ENCODE assay signal across 27 cellular contexts in the genomic region with DNA sequence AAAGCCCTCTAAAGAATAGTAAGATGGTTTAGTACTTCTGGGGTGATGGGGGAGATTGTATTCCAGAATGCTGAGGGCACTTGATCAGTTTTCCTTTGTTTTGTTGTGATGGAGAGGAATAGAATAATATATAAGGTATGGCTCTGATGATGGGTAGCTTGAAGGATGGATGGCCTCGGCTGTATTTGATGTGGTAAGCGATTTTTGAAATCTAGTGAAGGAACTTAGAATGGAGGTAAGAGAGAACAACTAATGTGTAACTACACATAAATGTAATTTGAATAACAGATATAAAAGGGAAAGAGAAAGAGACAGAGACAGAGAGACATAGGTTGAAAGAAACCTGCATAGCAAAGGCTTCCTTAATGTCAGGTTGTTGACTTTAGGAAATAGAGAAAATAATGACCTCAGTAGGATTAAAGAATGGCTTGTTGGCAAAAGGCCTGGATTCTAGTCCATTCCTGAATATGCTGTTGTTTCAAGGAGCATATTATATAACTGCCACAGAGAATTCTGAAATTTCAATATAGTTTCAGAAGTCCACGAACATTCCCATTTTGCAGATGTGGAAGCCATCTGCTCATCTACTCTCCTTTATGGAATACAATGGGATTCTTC. TPM values are rescaled to one million over a fixed set of nuclear protein-coding genes. Genes with fewer than 3 reads are reported as not detected.
A peak's percentile ranks its signal among the peaks of the same experiment; 100 is the strongest.
DNase-seq lines count a peak whose midpoint lies in the region; ATAC-seq and TF ChIP-seq lines count a peak whose summit lies in the region.
"Had no signal": no experiment of that assay in that cellular context is flagged by ENCODE, and none has a peak within 500 bp of the region (broad histone marks: within the 10 kb centered on the region; RNA-seq: fewer than 3 reads in every experiment).

No MANE protein-coding gene starts in this region.

- peaks cover 7% of the 10 kb centered on the region for H3K9me1 ChIP-seq in IMR-90 (ENCODE audit: insufficient read depth, low read length)

- H2BK120ac ChIP-seq in IMR-90 (ENCODE audit: low read depth, low read length) = no peak overlapping the region

- H4K20me1 ChIP-seq in IMR-90 (ENCODE audit: insufficient read depth, low read length) (no peaks in the 10 kb centered on the region; the same call in 1 of the 2 replicates), OCI-LY7 (ENCODE audit: insufficient read depth, low read length) (no peaks in the 10 kb centered on the region)

- H3K4me2 ChIP-seq in IMR-90 (ENCODE audit: low read depth, low read length) (no peak overlapping the region), OCI-LY7 (ENCODE audit: low read length) (no peak overlapping the region)
- H3K4me2 ChIP-seq: GM23338 had no signal

- no peak overlapping the region for H2BK15ac ChIP-seq in IMR-90 (ENCODE audit: low read depth, low read length)

- H3K27ac ChIP-seq in IMR-90 (ENCODE audit: insufficient read depth, low read length) (no peak overlapping the region), gastrocnemius medialis (peak overlapping the region in 1 of 4 donors; percentile 21), OCI-LY7 (ENCODE audit: low read depth, low read length, poor library complexity, severe bottlenecking) (no peak overlapping the region), caudate nucleus (ENCODE audit: low read depth, low read length) (no peak overlapping the region)
- H3K27ac ChIP-seq: Peyer's patch, skin epidermis had no signal

- peaks cover 7 to 18% of the 10 kb centered on the region in 2 experiments; a peak in 2 of 4 replicates for H3K79me1 ChIP-seq in IMR-90 (ENCODE audit: low read depth in 1 of 2, low read length in 2 of 2)

- H3K9me3 ChIP-seq in IMR-90 (ENCODE audit: control insufficient read depth, insufficient read depth, low read length) (no peaks in the 10 kb centered on the region), gastrocnemius medialis (no peaks in the 10 kb centered on the region), OCI-LY7 (ENCODE audit: low read length) (no peaks in the 10 kb centered on the region)
- H3K9me3 ChIP-seq: Peyer's patch, thoracic aorta, vagina had no signal

- no peak overlapping the region for H3K14ac ChIP-seq in IMR-90 (replicated peaks; ENCODE audit: low read depth, low read length)

- no peak overlapping the region for H2AK5ac ChIP-seq in IMR-90 (ENCODE audit: low read depth, low read length)

- intact Hi-C loops in IMR-90 (cut with micrococcal nuclease) = no loop called here
- intact Hi-C loops in gastrocnemius medialis (cut with DNase I; ENCODE audit: low total_unique reads) = no loop called here
- intact Hi-C loops in OCI-LY7 (cut with micrococcal nuclease; ENCODE audit: unreplicated experiment) = no loop called here

- H3K4me1 ChIP-seq in IMR-90 (ENCODE audit: control insufficient read depth, insufficient read depth, low read length) = peaks cover 5% of the 10 kb centered on the region
- H3K4me1 ChIP-seq in gastrocnemius medialis = peaks cover 4 to 6% of the 10 kb centered on the region in 2 donors
- H3K4me1 ChIP-seq in OCI-LY7 (ENCODE audit: insufficient read depth, low read length, poor library complexity, severe bottlenecking) = no peaks in the 10 kb centered on the region
- H3K4me1 ChIP-seq: Peyer's patch had no signal

- no peaks in the 10 kb centered on the region for H3K9me2 ChIP-seq in OCI-LY7 (ENCODE audit: insufficient read depth, low read length)

- H3K36me3 ChIP-seq in IMR-90 (ENCODE audit: control insufficient read depth, insufficient read depth, low read length) (no peaks in the 10 kb centered on the region), gastrocnemius medialis (no peaks in the 10 kb centered on the region), OCI-LY7 (ENCODE audit: insufficient read depth, low read length) (no peaks in the 10 kb centered on the region)
- H3K36me3 ChIP-seq: Peyer's patch, thoracic aorta, vagina had no signal

- DNase-seq in DMS153 (lab: John Stamatoyannopoulos, UW) (peak; percentile 25), IMR-90 (peak; percentile 49), astrocyte of the hippocampus (ENCODE audit: low read depth, low spot score) (peak; percentile 49), fibroblast of peridontal ligament (ENCODE audit: extremely low read depth) (peak; percentile 30), gastrocnemius medialis (no peak), OCI-LY7 (ENCODE audit: low spot score) (no peak), caudate nucleus (lab: John Stamatoyannopoulos, UW) (no peak)
- DNase-seq: activated CD4-positive, alpha-beta T cell treated with anti-CD3 and anti-CD28 coated beads, Interleukin-2, amount 10 ng/mL, durations not matched to agents 7 days and 5 days; activated naive CD8-positive, alpha-beta T cell treated with anti-CD3 and anti-CD28 coated beads, Interleukin-2, amount 50 U/mL, for 24 hours; activated T-cell treated with anti-CD3 and anti-CD28 coated beads, Interleukin-2, amount 50 U/mL, for 4 hours; Calu3; cortex of kidney; MM.1S; naive thymus-derived CD8-positive, alpha-beta T cell; NCI-H1417 treated with DMSO at 0.1 percent for 48 hours; NCI-H2107; NCI-H524; nucleus accumbens; Peyer's patch; SHP77 treated with DMSO at 0.1 percent for 48 hours; T1000 had no signal

- no peaks in the 10 kb centered on the region for H3K79me2 ChIP-seq in OCI-LY7 (ENCODE audit: insufficient read depth, low read depth, low read length)

- POLR2A ChIA-PET in IMR-90 (lab: Charles Lee; ENCODE audit: unreplicated experiment) (no interaction called here), OCI-LY7 (lab: Charles Lee) (interaction anchor here (1.4 kb wide), 1 partner anchor 14 kb away, joined by 3 read pairs; no protein-coding TSS in a partner anchor)

- in situ Hi-C loops in IMR-90 (cut with MboI; ENCODE audit: low sequenced_read_pairs) (no loop called here), gastrocnemius medialis (cut with MboI; ENCODE audit: low sequenced_read_pairs in 4 of 4) (no loop called here)

- CTCF ChIA-PET in IMR-90 (lab: Yijun Ruan, JAX) (no interaction called here), OCI-LY7 (lab: Charles Lee; ENCODE audit: unreplicated experiment) (no interaction called here)

- no peak overlapping the region for H2AFZ ChIP-seq in IMR-90 (replicated peaks; ENCODE audit: low read length, poor library complexity)
- no peak overlapping the region for H2AFZ ChIP-seq in OCI-LY7 (ENCODE audit: low read length)
- H2AFZ ChIP-seq: GM23338 had no signal

- no peak overlapping the region for H2BK5ac ChIP-seq in IMR-90 (ENCODE audit: low read depth, low read length, poor library complexity, severe bottlenecking)

- H3K4me3 ChIP-seq in IMR-90 (ENCODE audit: insufficient read depth, low read depth, low read length) = no peak overlapping the region
- H3K4me3 ChIP-seq in gastrocnemius medialis = no peak overlapping the region
- no peak overlapping the region for H3K4me3 ChIP-seq in OCI-LY7 (ENCODE audit: low read depth, low read length, poor library complexity, severe bottlenecking)
- H3K4me3 ChIP-seq: GM23338, Peyer's patch, skin epidermis, thoracic aorta, vagina had no signal

- H4K5ac ChIP-seq in IMR-90 (ENCODE audit: low read depth, low read length) = no peak overlapping the region

- no peak overlapping the region for H4K8ac ChIP-seq in IMR-90 (ENCODE audit: low read depth in 2 of 2, low read length in 2 of 2)

- dilution Hi-C loops in IMR-90 (cut with HindIII; ENCODE audit: low sequenced_read_pairs, unreplicated experiment) = no loop called here

- H3K27me3 ChIP-seq in IMR-90 (ENCODE audit: control insufficient read depth, insufficient read depth, low read length) = no peaks in the 10 kb centered on the region
- H3K27me3 ChIP-seq in gastrocnemius medialis = no peaks in the 10 kb centered on the region
- H3K27me3 ChIP-seq: Peyer's patch, vagina had no signal

- no peak overlapping the region for H3K9ac ChIP-seq in IMR-90 (ENCODE audit: low read depth, low read length)

- no peak overlapping the region for H4K91ac ChIP-seq in IMR-90 (ENCODE audit: insufficient read depth, low read depth, low read length)

- TF ChIP-seq CTCF in IMR-90 (conservative IDR thresholded peaks at IDR 0.05; ENCODE audit: low read depth, low read length) (no peak), gastrocnemius medialis (IDR thresholded peaks at IDR 0.05 in 4 of 5, conservative IDR thresholded peaks at IDR 0.05 in 1 of 5) (no peak), OCI-LY7 (conservative IDR thresholded peaks at IDR 0.05; ENCODE audit: low read length) (no peak)

- H3K18ac ChIP-seq in IMR-90 (ENCODE audit: low read depth, low read length) = no peak overlapping the region

- no peak for TF ChIP-seq RAD21 in IMR-90 (IDR thresholded peaks at IDR 0.05; ENCODE audit: low read length)

- BruUV-seq in IMR-90 (replicated peaks; lab: Mats Ljungman, UMichigan) (no TSS peak), OCI-LY7 (replicated peaks; lab: Mats Ljungman, UMichigan) (no TSS peak)

- TF ChIP-seq POLR2A in IMR-90 (IDR thresholded peaks at IDR 0.05; ENCODE audit: low read depth, low read length) = no peak
- TF ChIP-seq POLR2A in gastrocnemius medialis (IDR thresholded peaks at IDR 0.05) = no peak

- no peak overlapping the region for H2BK20ac ChIP-seq in IMR-90 (ENCODE audit: low read depth, low read length)

- no peak overlapping the region for H3K23ac ChIP-seq in IMR-90 (ENCODE audit: low read depth, low read length)

- WGBS in IMR-90 (ENCODE audit: extremely low coverage in 2 of 2, insufficient read length in 1 of 2), 2 experiments = no CpG with 5 or more reads among the region's 3 CpGs

- no peak for ATAC-seq in IMR-90 (ENCODE audit: low read depth)
- ATAC-seq in gastrocnemius medialis = no peak
- ATAC-seq in HG03571 (IDR thresholded peaks at IDR 0.05; ENCODE audit: unreplicated experiment) = no peak
- ATAC-seq: activated naive CD8-positive, alpha-beta T cell treated with anti-CD3 and anti-CD28 coated beads, Interleukin-2, amount 50 U/mL, for 24 hours; activated T-cell treated with anti-CD3 and anti-CD28 coated beads, Interleukin-2, amount 50 U/mL, for 4 hours; GM23338; naive thymus-derived CD8-positive, alpha-beta T cell; WTC11 had no signal

- no peak overlapping the region for H3K56ac ChIP-seq in IMR-90 (ENCODE audit: extremely low read depth, insufficient read depth, low read length)

- no peak overlapping the region for H3K4ac ChIP-seq in IMR-90 (ENCODE audit: low read depth, low read length)

- H2AK9ac ChIP-seq in IMR-90 (replicated peaks; ENCODE audit: low read depth, low read length, poor library complexity) = no peak overlapping the region

TF ChIP-seq in IMR-90, 13 proteins besides CTCF, POLR2A, EP300 and RAD21:
- TF ChIP-seq MXI1 (IDR thresholded peaks at IDR 0.05; ENCODE audit: borderline replicate concordance, low read depth, low read length) = no peak
- TF ChIP-seq MAFK (IDR thresholded peaks at IDR 0.05; ENCODE audit: low read depth, low read length) = peak; percentile 56
- TF ChIP-seq CHD1 (IDR thresholded peaks at IDR 0.05; ENCODE audit: low read depth, low read length) = no peak

RNA-seq across cellular contexts. Expression of a gene that starts 58.7 kb away (rescaled TPM):
- total RNA-seq in IMR-90 (2012; rRNA removed) (10.0 and 10.3 TPM in 2 replicates), gastrocnemius medialis (100 to 1,000 TPM in 1 of 4 donors, 10 to 100 TPM in 3; 11.7 to 125 (median 19.7) TPM), OCI-LY7 (2022) (not detected in 2 replicates)
- 3.2 and 4.0 TPM in 2 replicates for polyA plus RNA-seq in IMR-90 (2012; rRNA removed)
- 1.6 and 1.8 TPM in 2 replicates for polyA plus RNA-seq in IMR-90 (2012; cell fraction: cytosol; rRNA removed)
- polyA plus RNA-seq in IMR-90 (2012; cell fraction: nucleus; rRNA removed; ENCODE audit: low replicate concordance) = 0.94 and 4.1 TPM in 2 replicates
- not detected in 2 replicates for total RNA-seq in OCI-LY7 (2014; rRNA removed; shearing (Covaris generic))

Comparison
In these comparisons a context has a peak if more than half of its experiments do, and no peak if none do; other contexts are left out.
1. DNase-seq: peak in DMS153 (single experiment), IMR-90 (single experiment), astrocyte of the hippocampus (single experiment) and fibroblast of peridontal ligament (single experiment); none in gastrocnemius medialis (0 of 2), OCI-LY7 (single experiment) and caudate nucleus (0 of 61).
2. RNA of a gene that starts 58.7 kb away (total RNA-seq): 11.7 to 125 TPM in gastrocnemius medialis and 10.0 to 10.3 TPM in IMR-90; not detected in OCI-LY7; every median in the first group is over 10 times any median in the second.